In genomic region chr5:14801792-14802191, GRCh38 we compare ENCODE assay signal across 19 cellular contexts.
"Had no signal": no experiment of that assay in that cellular context is flagged by ENCODE, and none has a peak within 500 bp of the region (broad histone marks: within the 10 kb centered on the region; RNA-seq: fewer than 3 reads in every experiment).

No MANE protein-coding gene starts in this region.

- H3K27ac ChIP-seq: body of pancreas, cardiac muscle cell, lower lobe of right lung, spleen, thoracic aorta, upper lobe of left lung, VCaP had no signal

- H3K4me3 Mint-ChIP-seq: activated naive CD4-positive, alpha-beta T cell treated with anti-CD3 and anti-CD28 coated beads for 36 hours; activated T-cell treated with anti-CD3 and anti-CD28 coated beads, Interleukin-2, amount 50 U/mL, for 4 hours had no signal

- H3K4me3 ChIP-seq: body of pancreas, cardiac muscle cell, lower lobe of right lung, spleen, thoracic aorta, upper lobe of left lung had no signal

- H3K4me1 ChIP-seq: body of pancreas, lower lobe of right lung, upper lobe of left lung had no signal

- H3K27ac Mint-ChIP-seq: activated naive CD4-positive, alpha-beta T cell treated with anti-CD3 and anti-CD28 coated beads for 36 hours; progenitor cell of endocrine pancreas had no signal

- H3K9me3 Mint-ChIP-seq: activated naive CD4-positive, alpha-beta T cell treated with anti-CD3 and anti-CD28 coated beads for 36 hours; activated T-cell treated with anti-CD3 and anti-CD28 coated beads, Interleukin-2, amount 50 U/mL, for 4 hours; naive thymus-derived CD8-positive, alpha-beta T cell had no signal

- ATAC-seq: activated CD4-positive, CD25-positive, alpha-beta regulatory T cell treated with anti-CD3 and anti-CD28 coated beads, Interleukin-2, amount 50 U/mL, for 24 hours; activated T-cell treated with anti-CD3 and anti-CD28 coated beads, Interleukin-2, amount 50 U/mL, for 4 hours; body of pancreas; esophagus mucosa; lower lobe of right lung; naive thymus-derived CD8-positive, alpha-beta T cell had no signal

- H3K27me3 Mint-ChIP-seq: naive thymus-derived CD8-positive, alpha-beta T cell; progenitor cell of endocrine pancreas had no signal

- H3K9me3 ChIP-seq: body of pancreas, lower lobe of right lung, spleen, thoracic aorta, upper lobe of left lung had no signal

- H3K36me3 ChIP-seq: cardiac muscle cell, lower lobe of right lung, upper lobe of left lung had no signal

- DNase-seq: activated naive CD4-positive, alpha-beta T cell treated with anti-CD3 and anti-CD28 coated beads for 36 hours; activated T-cell treated with anti-CD3 and anti-CD28 coated beads, Interleukin-2, amount 50 U/mL, for 4 hours; anterior cingulate cortex; body of pancreas; cortex of kidney; effector CD4-positive, alpha-beta T cell; foreskin melanocyte; kidney; lower lobe of right lung; naive thymus-derived CD8-positive, alpha-beta T cell; spleen; stimulated activated CD4-positive, alpha-beta T cell treated with anti-CD3 and anti-CD28 coated beads, Interleukin-4, amount 100 ng/mL, for 1 hour; upper lobe of left lung had no signal

- H3K27me3 ChIP-seq: body of pancreas, cardiac muscle cell, spleen, upper lobe of left lung had no signal
